In genomic region chr20:38291582-38291918, GRCh38 we compare ENCODE assay signal across 19 cellular contexts. TPM values are rescaled to one million over a fixed set of nuclear protein-coding genes. Genes with fewer than 3 reads are reported as not detected.
"Had no signal": no experiment of that assay in that cellular context is flagged by ENCODE, and none has a peak within 500 bp of the region (broad histone marks: within the 10 kb centered on the region; RNA-seq: fewer than 3 reads in every experiment).

No MANE protein-coding gene starts in this region.

- H3K27me3 ChIP-seq: hepatocyte, pancreas had no signal

- H3K27ac Mint-ChIP-seq: natural killer cell treated with Interleukin-12 subunit alpha and Interleukin-12 subunit beta and Interleukin-15 and Interleukin-18, amount 100 ng/mL, for 72 hours; T-helper 2 cell treated with Interferon-gamma antibody and Interleukin-4, amounts not matched to agents 5 μg/mL and 100 μg/mL, for 36 hours; type B pancreatic cell had no signal

- H3K4me1 Mint-ChIP-seq: stimulated activated naive CD8-positive, alpha-beta T cell treated with anti-CD3 and anti-CD28 coated beads, Interleukin-15, amount 100 ng/mL, for 72 hours had no signal

- H3K9me3 ChIP-seq: left lung, mucosa of descending colon, pancreas, sigmoid colon, spleen had no signal

- H3K4me3 ChIP-seq: hepatocyte, left lung, mucosa of descending colon, pancreas, sigmoid colon, spleen had no signal

- H3K27me3 Mint-ChIP-seq: type B pancreatic cell had no signal

- H3K36me3 Mint-ChIP-seq: natural killer cell treated with Interleukin-12 subunit alpha and Interleukin-12 subunit beta and Interleukin-15 and Interleukin-18, amount 100 ng/mL, for 72 hours; type B pancreatic cell had no signal

- DNase-seq: activated CD4-positive, CD25-positive, alpha-beta regulatory T cell treated with anti-CD3 and anti-CD28 coated beads, Interleukin-2, amount 50 U/mL, for 72 hours; activated naive CD4-positive, alpha-beta T cell; kidney; left lung; pancreas; sigmoid colon; spleen; stimulated activated naive CD8-positive, alpha-beta T cell treated with anti-CD3 and anti-CD28 coated beads, Interleukin-15, amount 100 ng/mL, for 72 hours had no signal

- H3K27ac ChIP-seq: hepatocyte, pancreas, sigmoid colon had no signal

- H3K4me3 Mint-ChIP-seq: natural killer cell treated with Interleukin-12 subunit alpha and Interleukin-12 subunit beta and Interleukin-15 and Interleukin-18, amount 100 ng/mL, for 72 hours; stimulated activated naive CD8-positive, alpha-beta T cell treated with anti-CD3 and anti-CD28 coated beads, Interleukin-15, amount 100 ng/mL, for 72 hours; T-helper 2 cell treated with Interferon-gamma antibody and Interleukin-4, amounts not matched to agents 5 μg/mL and 100 μg/mL, for 36 hours; type B pancreatic cell had no signal

- FAIRE-seq: bronchial epithelial cell, endometrium, kidney, pancreas had no signal

- ATAC-seq: stimulated activated naive CD8-positive, alpha-beta T cell treated with anti-CD3 and anti-CD28 coated beads, Interleukin-15, amount 100 ng/mL, for 72 hours had no signal

- H3K4me1 ChIP-seq: pancreas had no signal

- H3K79me2 ChIP-seq: hepatocyte had no signal

- H3K9me3 Mint-ChIP-seq: natural killer cell treated with Interleukin-12 subunit alpha and Interleukin-12 subunit beta and Interleukin-15 and Interleukin-18, amount 100 ng/mL, for 72 hours; stimulated activated naive CD8-positive, alpha-beta T cell treated with anti-CD3 and anti-CD28 coated beads, Interleukin-15, amount 100 ng/mL, for 72 hours; T-helper 2 cell treated with Interferon-gamma antibody and Interleukin-4, amounts not matched to agents 5 μg/mL and 100 μg/mL, for 36 hours; type B pancreatic cell had no signal

- H3K36me3 ChIP-seq: left lung, pancreas, sigmoid colon, spleen had no signal

RNA-seq across cellular contexts. Expression of gene BPI, which starts 12.4 kb away (rescaled TPM):
- total RNA-seq: activated CD8-positive, alpha-beta memory T cell treated with anti-CD3 and anti-CD28 coated beads for 36 hours; bronchial epithelial cell; glomerular endothelial cell; natural killer cell treated with Interleukin-12 subunit alpha and Interleukin-12 subunit beta and Interleukin-15 and Interleukin-18, amount 100 ng/mL, for 72 hours had no signal
- polyA plus RNA-seq: pancreas had no signal

RNA-seq across cellular contexts. Expression of gene KIAA1755, which starts 31.0 kb away (rescaled TPM):
- total RNA-seq: activated CD8-positive, alpha-beta memory T cell treated with anti-CD3 and anti-CD28 coated beads for 36 hours; bronchial epithelial cell; natural killer cell treated with Interleukin-12 subunit alpha and Interleukin-12 subunit beta and Interleukin-15 and Interleukin-18, amount 100 ng/mL, for 72 hours had no signal

RNA-seq across cellular contexts. Expression of gene LBP, which starts 54.7 kb away (rescaled TPM):
- total RNA-seq: activated CD8-positive, alpha-beta memory T cell treated with anti-CD3 and anti-CD28 coated beads for 36 hours; bronchial epithelial cell; glomerular endothelial cell; natural killer cell treated with Interleukin-12 subunit alpha and Interleukin-12 subunit beta and Interleukin-15 and Interleukin-18, amount 100 ng/mL, for 72 hours; spleen; temporal lobe had no signal
- polyA plus RNA-seq: esophagus had no signal
